In the genomic region with DNA sequence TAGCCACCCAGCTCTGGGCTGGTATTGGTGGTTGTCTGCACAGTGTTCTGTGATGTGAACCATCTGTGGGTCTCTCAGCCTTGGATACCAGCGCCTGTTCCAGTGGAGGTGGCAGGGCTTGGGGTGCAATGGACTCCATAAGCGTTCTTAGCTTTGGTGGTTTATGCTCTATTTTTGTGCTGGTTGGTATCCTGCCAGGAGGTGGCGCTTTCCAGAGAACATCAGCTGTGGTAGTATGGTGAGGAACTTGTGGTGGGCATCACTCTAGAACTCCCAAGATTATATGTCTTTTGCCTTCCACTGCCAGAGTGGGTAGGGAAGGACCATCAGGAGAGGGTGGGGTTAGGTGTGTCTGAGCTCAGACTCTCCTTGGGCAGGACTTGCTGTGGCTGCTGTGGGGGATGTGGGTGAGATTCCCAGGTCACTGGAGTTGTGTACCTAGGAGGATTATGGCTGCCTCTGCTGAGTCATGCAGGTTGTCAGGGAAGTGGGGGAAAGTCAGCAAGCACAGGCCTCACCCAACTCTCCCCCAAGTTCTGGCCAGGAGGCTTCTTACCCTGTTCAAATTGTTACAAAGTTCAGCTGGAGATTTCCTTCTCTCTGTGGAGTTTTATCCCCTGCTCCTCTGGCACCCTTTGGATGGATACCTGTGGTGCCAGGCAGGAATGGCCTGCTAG, we compare ENCODE assay signal across 1 cellular context.
TF ChIP-seq lines count a peak whose summit lies in the region.

No MANE protein-coding gene starts in this region.

TF ChIP-seq in HepG2, 621 proteins besides CTCF, POLR2A, EP300 and RAD21:
- TF ChIP-seq NBN (conservative IDR thresholded peaks at IDR 0.05) (no peak), SMAD9 (CRISPR knock-in tag; IDR thresholded peaks at IDR 0.05) (no peak), BORCS8-MEF2B (CRISPR knock-in tag; IDR thresholded peaks at IDR 0.05) (no peak), CHD2 (IDR thresholded peaks at IDR 0.05; ENCODE audit: low read depth, low read length) (no peak), ZNF772 (CRISPR knock-in tag; IDR thresholded peaks at IDR 0.05) (no peak), TBX2 (CRISPR knock-in tag; IDR thresholded peaks at IDR 0.05; ENCODE audit: borderline replicate concordance) (no peak)
- TF ChIP-seq, protein P1, sequence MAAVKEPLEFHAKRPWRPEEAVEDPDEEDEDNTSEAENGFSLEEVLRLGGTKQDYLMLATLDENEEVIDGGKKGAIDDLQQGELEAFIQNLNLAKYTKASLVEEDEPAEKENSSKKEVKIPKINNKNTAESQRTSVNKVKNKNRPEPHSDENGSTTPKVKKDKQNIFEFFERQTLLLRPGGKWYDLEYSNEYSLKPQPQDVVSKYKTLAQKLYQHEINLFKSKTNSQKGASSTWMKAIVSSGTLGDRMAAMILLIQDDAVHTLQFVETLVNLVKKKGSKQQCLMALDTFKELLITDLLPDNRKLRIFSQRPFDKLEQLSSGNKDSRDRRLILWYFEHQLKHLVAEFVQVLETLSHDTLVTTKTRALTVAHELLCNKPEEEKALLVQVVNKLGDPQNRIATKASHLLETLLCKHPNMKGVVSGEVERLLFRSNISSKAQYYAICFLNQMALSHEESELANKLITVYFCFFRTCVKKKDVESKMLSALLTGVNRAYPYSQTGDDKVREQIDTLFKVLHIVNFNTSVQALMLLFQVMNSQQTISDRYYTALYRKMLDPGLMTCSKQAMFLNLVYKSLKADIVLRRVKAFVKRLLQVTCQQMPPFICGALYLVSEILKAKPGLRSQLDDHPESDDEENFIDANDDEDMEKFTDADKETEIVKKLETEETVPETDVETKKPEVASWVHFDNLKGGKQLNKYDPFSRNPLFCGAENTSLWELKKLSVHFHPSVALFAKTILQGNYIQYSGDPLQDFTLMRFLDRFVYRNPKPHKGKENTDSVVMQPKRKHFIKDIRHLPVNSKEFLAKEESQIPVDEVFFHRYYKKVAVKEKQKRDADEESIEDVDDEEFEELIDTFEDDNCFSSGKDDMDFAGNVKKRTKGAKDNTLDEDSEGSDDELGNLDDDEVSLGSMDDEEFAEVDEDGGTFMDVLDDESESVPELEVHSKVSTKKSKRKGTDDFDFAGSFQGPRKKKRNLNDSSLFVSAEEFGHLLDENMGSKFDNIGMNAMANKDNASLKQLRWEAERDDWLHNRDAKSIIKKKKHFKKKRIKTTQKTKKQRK (IDR thresholded peaks at IDR 0.05; ENCODE audit: low read length), result no peak
- TF ChIP-seq, protein P2, sequence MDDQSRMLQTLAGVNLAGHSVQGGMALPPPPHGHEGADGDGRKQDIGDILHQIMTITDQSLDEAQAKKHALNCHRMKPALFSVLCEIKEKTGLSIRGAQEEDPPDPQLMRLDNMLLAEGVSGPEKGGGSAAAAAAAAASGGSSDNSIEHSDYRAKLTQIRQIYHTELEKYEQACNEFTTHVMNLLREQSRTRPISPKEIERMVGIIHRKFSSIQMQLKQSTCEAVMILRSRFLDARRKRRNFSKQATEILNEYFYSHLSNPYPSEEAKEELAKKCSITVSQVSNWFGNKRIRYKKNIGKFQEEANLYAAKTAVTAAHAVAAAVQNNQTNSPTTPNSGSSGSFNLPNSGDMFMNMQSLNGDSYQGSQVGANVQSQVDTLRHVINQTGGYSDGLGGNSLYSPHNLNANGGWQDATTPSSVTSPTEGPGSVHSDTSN (CRISPR knock-in tag; IDR thresholded peaks at IDR 0.05; ENCODE audit: borderline replicate concordance), result no peak
